16 cellular contexts compared by ENCODE assay signal in genomic region chr14:22567437-22567836, GRCh38. TPM values are rescaled to one million over a fixed set of nuclear protein-coding genes. Genes with fewer than 3 reads are reported as not detected.
DNase-seq lines count a peak whose midpoint lies in the region; ATAC-seq, FAIRE-seq and TF ChIP-seq lines count a peak whose summit lies in the region.
"Had no signal": no experiment of that assay in that cellular context is flagged by ENCODE, and none has a peak within 500 bp of the region (broad histone marks: within the 10 kb centered on the region; RNA-seq: fewer than 3 reads in every experiment).

No MANE protein-coding gene starts in this region.

- in situ Hi-C loops in GM12878 (cut with MboI) = loop anchor here (5.0 kb wide), 2 partner anchors 175 to 250 kb away; no protein-coding TSS in a partner anchor

- TF ChIP-seq POLR2A in GM12878 (IDR thresholded peaks at IDR 0.05; ENCODE audit: low read depth, low read length) = no peak

- ATAC-seq in GM12878 = peak; percentile 2
- ATAC-seq in HG03565 (IDR thresholded peaks at IDR 0.05; ENCODE audit: unreplicated experiment) = no peak
- ATAC-seq: left lung had no signal

- H3K9ac ChIP-seq in MM.1S (ENCODE audit: low read length) = peak overlapping the region; percentile 26; the same call in 1 of the 2 replicates
- peak overlapping the region; percentile 8 for H3K9ac ChIP-seq in GM12878 (ENCODE audit: control insufficient read depth, insufficient read depth, low read length)

- no peak for FAIRE-seq in GM12878 (lab: Jason Lieb, UNC)
- FAIRE-seq: A204.1, endometrium had no signal

- intact Hi-C loops in GM12878 (cut with micrococcal nuclease; ENCODE audit: unreplicated experiment) = no loop called here

- POLR2A ChIA-PET in GM12878 (lab: Charles Lee) = interaction anchor here (0.5 to 5.3 kb wide), 13 partner anchors 9 to 652 kb away, joined by 3 to 74 read pairs (median 4); no protein-coding TSS in a partner anchor

- peak; percentile 27 for DNase-seq in NK-92 treated with Interleukin-12 subunit alpha and Interleukin-12 subunit beta, amount 100 ng/mL, for 24 hours (lab: John Stamatoyannopoulos, UW)
- DNase-seq in NK-92 (lab: John Stamatoyannopoulos, UW; ENCODE audit: unreplicated experiment) = no peak
- peak; percentile 51 for DNase-seq in MM.1S
- no peak for DNase-seq in GM12878 (ENCODE audit: low read depth, low spot score)
- no peak for DNase-seq in GM10266 (ENCODE audit: extremely low spot score)
- DNase-seq in NCI-H1092 (lab: John Stamatoyannopoulos, UW) = no peak
- DNase-seq: aorta; DMS79 treated with DMSO at 0.1 percent for 48 hours; left lung; stimulated activated CD4-positive, alpha-beta T cell treated with anti-CD3 and anti-CD28 coated beads, Interleukin-4, amount 100 ng/mL, for 4 hours; substantia nigra had no signal

- H3K9me3 ChIP-seq in MM.1S (replicated peaks; ENCODE audit: insufficient read depth, low read length) (no peaks in the 10 kb centered on the region), GM12878 (replicated peaks; ENCODE audit: control insufficient read depth, insufficient read depth, low read length) (no peaks in the 10 kb centered on the region)
- H3K9me3 ChIP-seq: left lung, SJSA1 had no signal

- H3K4me1 ChIP-seq in MM.1S (ENCODE audit: low read length) (peaks cover 62% of the 10 kb centered on the region), GM12878 (ENCODE audit: control insufficient read depth, insufficient read depth, low read length) (peaks cover 72% of the 10 kb centered on the region)

- WGBS in GM12878 (ENCODE audit: insufficient coverage, insufficient replicate concordance, low lambda C conversion rate, missing lambda C conversion rate) = 0% methylated on average over 1 of the region's 1 CpG

- peaks cover 36% of the 10 kb centered on the region for H3K79me2 ChIP-seq in MM.1S (ENCODE audit: low read length)
- H3K79me2 ChIP-seq in GM12878 (ENCODE audit: control insufficient read depth, insufficient read depth, low read length) = peaks cover 35% of the 10 kb centered on the region

- peak overlapping the region; percentile 32 for H3K4me2 ChIP-seq in MM.1S (ENCODE audit: low read depth, low read length)
- peak overlapping the region; percentile 61 for H3K4me2 ChIP-seq in GM12878 (ENCODE audit: control insufficient read depth, insufficient read depth)

- no peak for TF ChIP-seq EP300 in GM12878 (IDR thresholded peaks at IDR 0.05; ENCODE audit: borderline replicate concordance in 1 of 2, control insufficient read depth in 1 of 2, low read depth in 2 of 2, low read length in 2 of 2)

- no peaks in the 10 kb centered on the region for H4K20me1 ChIP-seq in MM.1S (ENCODE audit: insufficient read depth, low read length)
- no peaks in the 10 kb centered on the region for H4K20me1 ChIP-seq in GM12878 (ENCODE audit: control insufficient read depth, insufficient read depth)

- H3K9me2 ChIP-seq in MM.1S (replicated peaks; ENCODE audit: insufficient read depth, low read length) = no peaks in the 10 kb centered on the region

- H2AFZ ChIP-seq in MM.1S (ENCODE audit: low read length) = no peak overlapping the region
- no peak overlapping the region for H2AFZ ChIP-seq in GM12878 (ENCODE audit: control insufficient read depth, low read depth, low read length)

- TF ChIP-seq CTCF in MM.1S (IDR thresholded peaks at IDR 0.05; ENCODE audit: low read length) (no peak), GM12878 (IDR thresholded peaks at IDR 0.05 in 2 of 3, conservative IDR thresholded peaks at IDR 0.05 in 1 of 3; ENCODE audit: control insufficient read depth in 2 of 3, extremely low read depth in 1 of 3, insufficient read depth in 1 of 3, low read depth in 3 of 3, low read length in 3 of 3) (no peak), GM10266 (IDR thresholded peaks at IDR 0.05; ENCODE audit: control insufficient read depth, insufficient read depth, low read depth, missing control alignments) (no peak)

- CTCF ChIA-PET in GM12878 (lab: Yijun Ruan, JAX) = interaction anchor here (0.8 to 12.5 kb wide), 18 partner anchors 7 to 285 kb away, joined by 3 to 236 read pairs (median 4); no protein-coding TSS in a partner anchor

- H3K4me3 ChIP-seq in MM.1S (ENCODE audit: low read length) (no peak overlapping the region), GM12878 (0 out of 2 replicates have a peak overlapping the region, but pooled peaks have one; percentile 4), skin epidermis (no peak overlapping the region)
- H3K4me3 ChIP-seq: left lung, SJSA1 had no signal

- H3K36me3 ChIP-seq in MM.1S (replicated peaks; ENCODE audit: insufficient read depth, low read length) (no peaks in the 10 kb centered on the region), GM12878 (ENCODE audit: control insufficient read depth in 2 of 2, insufficient read depth in 2 of 2, low read length in 1 of 2) (peaks cover 0 to 6% of the 10 kb centered on the region in 2 experiments; a peak in 1 of 4 replicates)

- BruUV-seq in GM12878 (replicated peaks; lab: Mats Ljungman, UMichigan) = no TSS peak

- SMC1A ChIA-PET in GM12878 (lab: Charles Lee; ENCODE audit: uncharacterized antibody, unreplicated experiment) = interaction anchor here (0.7 to 6.2 kb wide), 21 partner anchors 7 to 247 kb away, joined by 3 to 134 read pairs (median 5); no protein-coding TSS in a partner anchor

- TF ChIP-seq RAD21 in GM12878 (IDR thresholded peaks at IDR 0.05; ENCODE audit: insufficient read depth, low read depth, low read length) = no peak

- H3K27ac ChIP-seq in MM.1S (ENCODE audit: low read length) (peak overlapping the region; percentile 97), GM12878 (ENCODE audit: control insufficient read depth, insufficient read depth) (peak overlapping the region; percentile 97), skin epidermis (peak overlapping the region in 14 of 21 experiments; percentile 14 to 98 (median 50))
- H3K27ac ChIP-seq: SJSA1 had no signal

- H3K27me3 ChIP-seq in MM.1S (replicated peaks; ENCODE audit: insufficient read depth, low read length) (no peaks in the 10 kb centered on the region), GM12878 (replicated peaks in 1 of 2; ENCODE audit: control insufficient read depth in 2 of 2, insufficient read depth in 2 of 2, low read length in 1 of 2) (no peaks in the 10 kb centered on the region)
- H3K27me3 ChIP-seq: left lung, SJSA1 had no signal

- H3F3A ChIP-seq in MM.1S (ENCODE audit: insufficient read depth, low read length) = peaks cover 40% of the 10 kb centered on the region

- RAD21 ChIA-PET in GM12878 (lab: Charles Lee; ENCODE audit: unreplicated experiment) = interaction anchor here (0.7 to 11.3 kb wide), 21 partner anchors 7 to 248 kb away, joined by 3 to 190 read pairs (median 5); no protein-coding TSS in a partner anchor

TF ChIP-seq in GM12878, 131 proteins besides CTCF, POLR2A, EP300 and RAD21 (continues in another document):
- TF ChIP-seq ZNF24 (IDR thresholded peaks at IDR 0.05) (peak; percentile 88), NR2F1 (conservative IDR thresholded peaks at IDR 0.05) (0 out of 2 replicates have a peak, but pooled peaks have one; percentile 19), MLLT1 (IDR thresholded peaks at IDR 0.05) (no peak; the same call in none of the 2 replicates), EED (IDR thresholded peaks at IDR 0.05; ENCODE audit: low read depth) (no peak), MXI1 (IDR thresholded peaks at IDR 0.05; ENCODE audit: low read depth, low read length) (no peak)

RNA-seq across cellular contexts. Expression of gene DAD1, which starts 21.6 kb away (rescaled TPM):
- 77.8 and 78.3 TPM in 2 replicates for total RNA-seq in GM12878 (2013; cell fraction: nucleolus; rRNA removed)
- total RNA-seq in GM12878 (2014; rRNA removed) (248 and 269 TPM in 2 replicates), GM12878 (2014; rRNA removed; fragmentation: Illumina TruSeq; extraction: Trizol) (210 and 218 TPM in 2 replicates), GM12878 (2021) (161 and 169 TPM in 2 replicates)
- polyA plus RNA-seq in GM12878 (2011; ENCODE audit: low read depth) = 154 TPM
- polyA plus RNA-seq in GM12878 (2011; rRNA removed) (302 and 306 TPM in 2 replicates), GM12878 (2014; fragmentation: Illumina TruSeq; extraction: Trizol) (306 and 315 TPM in 2 replicates), GM12878 (2014; fragmentation: Nextera tagmentation; extraction: Ambion mirVana) (100 to 1,000 TPM; 711 to 920 TPM), GM12878 (2014; rRNA removed) (294 and 324 TPM in 2 replicates), GM12878 (2016; fragmentation: Nextera tagmentation; extraction: Ambion mirVana) (100 to 1,000 TPM; 604 to 609 TPM)
- polyA plus RNA-seq in GM12878 (2011; cell fraction: cytosol; rRNA removed) = 434 and 580 TPM in 2 replicates
- polyA plus RNA-seq in GM12878 (2011; cell fraction: nucleus; rRNA removed) = 112 and 139 TPM in 2 replicates
- polyA plus RNA-seq in GM12878 (2012) = 237 and 253 TPM in 2 replicates
- 104 and 162 TPM in 2 replicates for polyA minus RNA-seq in GM12878 (2011; rRNA and poly(A)+ RNA removed)
- polyA minus RNA-seq in GM12878 (2011; cell fraction: cytosol; rRNA and poly(A)+ RNA removed) = 33.4 and 47.1 TPM in 2 replicates
- 42.2 and 59.7 TPM in 2 replicates for polyA minus RNA-seq in GM12878 (2011; cell fraction: nucleus; rRNA and poly(A)+ RNA removed)

RNA-seq across cellular contexts. Expression of gene ABHD4, which starts 30.7 kb away (rescaled TPM):
- 21.4 and 23.0 TPM in 2 replicates for total RNA-seq in GM12878 (2013; cell fraction: nucleolus; rRNA removed)
- total RNA-seq in GM12878 (2014; rRNA removed) = 4.7 and 5.6 TPM in 2 replicates
- 4.7 and 5.4 TPM in 2 replicates for total RNA-seq in GM12878 (2014; rRNA removed; fragmentation: Illumina TruSeq; extraction: Trizol)
- 10.2 and 15.1 TPM in 2 replicates for total RNA-seq in GM12878 (2021)
- 10.5 TPM for polyA plus RNA-seq in GM12878 (2011; ENCODE audit: low read depth)
- polyA plus RNA-seq in GM12878 (2011; rRNA removed) = 17.4 and 28.7 TPM in 2 replicates
- 33.7 and 34.0 TPM in 2 replicates for polyA plus RNA-seq in GM12878 (2011; cell fraction: cytosol; rRNA removed)
- polyA plus RNA-seq in GM12878 (2011; cell fraction: nucleus; rRNA removed) = 19.1 and 31.7 TPM in 2 replicates
- polyA plus RNA-seq in GM12878 (2012) = 10.8 and 15.4 TPM in 2 replicates
- polyA plus RNA-seq in GM12878 (2014; fragmentation: Illumina TruSeq; extraction: Trizol) = 10.6 and 12.9 TPM in 2 replicates
- polyA plus RNA-seq in GM12878 (2014; fragmentation: Nextera tagmentation; extraction: Ambion mirVana) = 1 to 10 TPM; 7.7 to 7.9 TPM
- 10.5 and 11.5 TPM in 2 replicates for polyA plus RNA-seq in GM12878 (2014; rRNA removed)
- polyA plus RNA-seq in GM12878 (2016; fragmentation: Nextera tagmentation; extraction: Ambion mirVana) = 10 to 100 TPM; 12.6 to 14.3 TPM
- 25.3 and 34.6 TPM in 2 replicates for polyA minus RNA-seq in GM12878 (2011; rRNA and poly(A)+ RNA removed)
- 6.5 and 7.5 TPM in 2 replicates for polyA minus RNA-seq in GM12878 (2011; cell fraction: cytosol; rRNA and poly(A)+ RNA removed)
- 11.6 and 12.0 TPM in 2 replicates for polyA minus RNA-seq in GM12878 (2011; cell fraction: nucleus; rRNA and poly(A)+ RNA removed)

Comparison
In these comparisons a context has a peak if more than half of its experiments do, and no peak if none do; other contexts are left out.
1. DNase-seq: peak in NK-92 treated with Interleukin-12 subunit alpha and Interleukin-12 subunit beta, amount 100 ng/mL, for 24 hours (single experiment) and MM.1S (single experiment); none in NK-92 (single experiment), GM12878 (single experiment), GM10266 (single experiment) and NCI-H1092 (single experiment).
2. Peak in every context shown above with its lines, with median percentiles within 50 percentile points of each other: H3K27ac ChIP-seq.